Comparison of ENCODE assay signal across 1 cellular context in genomic region chr20:38838326-38838725, GRCh38.
TF ChIP-seq lines count a peak whose summit lies in the region.

No MANE protein-coding gene starts in this region.

TF ChIP-seq in HEK293, 187 proteins besides CTCF, POLR2A, EP300 and RAD21 (continued from another document):
- TF ChIP-seq ZBTB10 (tag by site-specific recombination; IDR thresholded peaks at IDR 0.05) = no peak
- no peak for TF ChIP-seq ZNF529 (tag by site-specific recombination; IDR thresholded peaks at IDR 0.05; ENCODE audit: insufficient replicate concordance)
- no peak for TF ChIP-seq ZNF510 (tag by site-specific recombination; IDR thresholded peaks at IDR 0.05; ENCODE audit: insufficient replicate concordance)
- no peak for TF ChIP-seq PRDM1 (tag by site-specific recombination; IDR thresholded peaks at IDR 0.05)
